In genomic region chr17:81832608-81833159, GRCh38 we compare ENCODE assay signal across 8 cellular contexts. TPM values are rescaled to one million over a fixed set of nuclear protein-coding genes. Genes with fewer than 3 reads are reported as not detected.
DNase-seq lines count a peak whose midpoint lies in the region; ATAC-seq and TF ChIP-seq lines count a peak whose summit lies in the region.

No MANE protein-coding gene starts in this region.

- H3K27ac Mint-ChIP-seq in natural killer cell = peak overlapping the region; percentile 94

- H3K9me3 ChIP-seq in thymus (ENCODE audit: control insufficient read depth) = no peaks in the 10 kb centered on the region

- H3K36me3 Mint-ChIP-seq in natural killer cell = no peaks in the 10 kb centered on the region

- peak overlapping the region; percentile 96 for H3K4me3 Mint-ChIP-seq in natural killer cell

- in situ Hi-C loops in ACHN (cut with HindIII; ENCODE audit: low pct_ligation_motif_present, low pct_unique_long_range_greater_than_20kb, low sequenced_read_pairs) = no loop called here

- TF ChIP-seq CTCF in natural killer cell (IDR thresholded peaks at IDR 0.05) = no peak

- WGBS in thymus = under 1% methylated on average over 65 of the region's 65 CpGs

- no peaks in the 10 kb centered on the region for H3K9me3 Mint-ChIP-seq in natural killer cell

- H3K4me1 ChIP-seq in thymus (ENCODE audit: control insufficient read depth, insufficient read depth, low read length) = peaks cover 14% of the 10 kb centered on the region

- no peaks in the 10 kb centered on the region for H3K27me3 Mint-ChIP-seq in natural killer cell (ENCODE audit: low read depth in 2 of 2)

- H3K27me3 ChIP-seq in thymus (ENCODE audit: control insufficient read depth, insufficient read depth) = no peaks in the 10 kb centered on the region

- no peaks in the 10 kb centered on the region for H3K36me3 ChIP-seq in thymus (ENCODE audit: control insufficient read depth, insufficient read depth)

- intact Hi-C loops in natural killer cell (cut with micrococcal nuclease) = loop anchor here (2.0 kb wide), 1 partner anchor 28 kb away; the partner anchor contains the start of gene P4HB

- peak overlapping the region; percentile 83 for H3K27ac ChIP-seq in epithelial cell of prostate
- peak overlapping the region; percentile 58 for H3K27ac ChIP-seq in thymus (ENCODE audit: low read depth)

- H3K4me3 ChIP-seq in thymus (ENCODE audit: low read length) = peak overlapping the region; percentile 88

- DNase-seq in ACHN (peak; percentile 45), epithelial cell of prostate (ENCODE audit: low read depth, low spot score) (no peak), natural killer cell (peak; percentile 36), HuH-7 (ENCODE audit: low spot score) (no peak)
- DNase-seq in activated CD4-positive, alpha-beta T cell treated with anti-CD3 and anti-CD28 coated beads, Interleukin-2, amount 50 U/mL, for 1 hour = peak; percentile 27

- peaks cover 19 to 27% of the 10 kb centered on the region in 2 donors for H3K4me1 Mint-ChIP-seq in natural killer cell

- ATAC-seq in GM19324 (IDR thresholded peaks at IDR 0.05; ENCODE audit: low FRiP score, unreplicated experiment) (peak; percentile 6), HG03457 (IDR thresholded peaks at IDR 0.05; ENCODE audit: unreplicated experiment) (peak; percentile 51), natural killer cell (peak; percentile 24 to 39 (median 35))

RNA-seq across cellular contexts. Expression of gene MCRIP1, which starts 0.4 kb away (rescaled TPM):
- 10 to 100 TPM; 81.1 to 95.5 (median 84.2) TPM for total RNA-seq in natural killer cell
- 120 TPM for polyA plus RNA-seq in thymus

RNA-seq across cellular contexts. Expression of gene PPP1R27, which starts 2.2 kb away (rescaled TPM):
- not detected for total RNA-seq in natural killer cell
- polyA plus RNA-seq in thymus = 0.94 TPM

RNA-seq across cellular contexts. Expression of gene P4HB, which starts 27.7 kb away (rescaled TPM):
- 100 to 1,000 TPM; 334 to 468 (median 386) TPM for total RNA-seq in natural killer cell
- polyA plus RNA-seq in thymus = 219 TPM

RNA-seq across cellular contexts. Expression of gene GCGR, which starts 28.7 kb away (rescaled TPM):
- not detected for total RNA-seq in natural killer cell
- polyA plus RNA-seq in thymus = 0.80 TPM

RNA-seq across cellular contexts. Expression of gene ARHGDIA, which starts 38.5 kb away (rescaled TPM):
- 100 to 1,000 TPM; 600 to 824 (median 689) TPM for total RNA-seq in natural killer cell
- 189 TPM for polyA plus RNA-seq in thymus

Comparison
In these comparisons a context has a peak if more than half of its experiments do, and no peak if none do; other contexts are left out.
1. DNase-seq: peak in ACHN (single experiment), activated CD4-positive, alpha-beta T cell treated with anti-CD3 and anti-CD28 coated beads, Interleukin-2, amount 50 U/mL, for 1 hour (single experiment) and natural killer cell (single experiment); none in epithelial cell of prostate (single experiment) and HuH-7 (single experiment).
2. Peak in every context shown above with its lines, with median percentiles within 50 percentile points of each other: ATAC-seq.